12 cellular contexts compared by ENCODE assay signal in the genomic region with DNA sequence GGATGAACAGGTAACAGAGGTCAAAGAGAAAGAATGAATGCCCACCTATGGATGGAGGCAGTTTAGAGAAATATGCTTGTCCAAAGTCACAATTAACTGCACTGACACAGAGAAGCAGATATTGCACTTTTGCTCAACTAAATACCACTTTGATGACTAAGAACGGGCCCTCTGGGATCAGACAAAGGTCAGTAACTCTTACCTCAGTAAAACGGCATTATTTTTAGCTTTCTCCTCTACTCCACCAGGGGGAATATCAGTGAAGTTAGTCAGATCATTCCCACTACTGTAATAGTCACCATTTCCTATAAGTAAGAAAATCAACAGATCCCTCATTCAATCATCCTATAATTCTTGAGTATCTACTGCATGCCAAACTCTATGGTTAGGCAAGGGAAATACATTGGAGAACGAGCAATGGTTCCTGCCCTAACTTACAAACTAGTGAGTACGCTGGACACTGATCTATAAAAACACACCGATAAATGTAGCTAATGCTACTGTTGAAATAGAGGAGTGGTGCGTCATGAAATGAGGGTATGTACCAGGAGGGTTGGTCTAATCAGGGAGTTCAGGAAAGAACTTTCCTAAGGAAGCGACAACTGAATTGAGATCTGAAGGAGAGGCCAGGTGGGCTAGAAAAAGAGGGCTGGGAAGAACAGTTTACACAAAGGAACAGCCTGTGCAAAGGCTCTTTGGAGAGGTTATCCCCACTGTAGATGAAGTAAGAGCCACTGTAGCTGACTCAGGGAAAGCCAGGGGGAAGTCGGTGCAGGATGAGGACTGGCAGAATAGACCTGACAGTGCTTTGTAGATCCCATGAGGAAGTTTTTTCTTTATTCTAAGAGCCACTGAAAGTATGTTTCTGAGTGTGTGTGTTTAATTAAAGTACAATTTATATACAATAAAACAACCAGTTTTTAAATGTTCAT. TPM values are rescaled to one million over a fixed set of nuclear protein-coding genes. Genes with fewer than 3 reads are reported as not detected.
DNase-seq lines count a peak whose midpoint lies in the region; ATAC-seq and TF ChIP-seq lines count a peak whose summit lies in the region.
"Had no signal": no experiment of that assay in that cellular context is flagged by ENCODE, and none has a peak within 500 bp of the region (broad histone marks: within the 10 kb centered on the region; RNA-seq: fewer than 3 reads in every experiment).

No MANE protein-coding gene starts in this region.

- BruUV-seq in MCF 10A (replicated peaks; lab: Mats Ljungman, UMichigan), result no TSS peak

- H3K4me3 Mint-ChIP-seq in MCF 10A (ENCODE audit: unreplicated experiment) (no peak overlapping the region), type B pancreatic cell (no peak overlapping the region)
- H3K4me3 Mint-ChIP-seq: naive thymus-derived CD8-positive, alpha-beta T cell had no signal

- POLR2A ChIA-PET in MCF 10A (lab: Yijun Ruan, JAX), result interaction anchor here (0.9 to 3.0 kb wide), 2 partner anchors 9 to 70 kb away, joined by 4 to 15 read pairs; partner anchors contain the start of gene ECI2

- H3K36me3 Mint-ChIP-seq in MCF 10A (ENCODE audit: insufficient read depth, unreplicated experiment) (peaks cover 54% of the 10 kb centered on the region), type B pancreatic cell (peaks cover 43% of the 10 kb centered on the region)

- peak; percentile 80 for DNase-seq in MCF 10A (ENCODE audit: unreplicated experiment)
- DNase-seq in breast epithelium (ENCODE audit: low spot score in 2 of 2), result no peak
- no peak for DNase-seq in ascending aorta (ENCODE audit: low spot score in 2 of 2)
- DNase-seq in islet precursor cell, result peak; percentile 58
- no peak for DNase-seq in type B pancreatic cell (ENCODE audit: extremely low spot score, unreplicated experiment)
- DNase-seq: naive thymus-derived CD8-positive, alpha-beta T cell; T-helper 1 cell had no signal

- TF ChIP-seq CTCF in MCF 10A (IDR thresholded peaks at IDR 0.05; ENCODE audit: unreplicated experiment) (peak; percentile 28), breast epithelium (IDR thresholded peaks at IDR 0.05) (no peak), ascending aorta (IDR thresholded peaks at IDR 0.05) (peak in 2 of 3 experiments; percentile 8 to 10), type B pancreatic cell (conservative IDR thresholded peaks at IDR 0.05) (peak; percentile 24)

- no peaks in the 10 kb centered on the region for H3K9me3 ChIP-seq in breast epithelium
- H3K9me3 ChIP-seq in ascending aorta, result no peaks in the 10 kb centered on the region

- H3K27me3 Mint-ChIP-seq in MCF 10A (ENCODE audit: insufficient read depth, unreplicated experiment) (no peaks in the 10 kb centered on the region), type B pancreatic cell (no peaks in the 10 kb centered on the region)
- H3K27me3 Mint-ChIP-seq: brain; naive thymus-derived CD8-positive, alpha-beta T cell had no signal

- no peaks in the 10 kb centered on the region for H3K27me3 ChIP-seq in breast epithelium
- no peaks in the 10 kb centered on the region for H3K27me3 ChIP-seq in ascending aorta

- no peaks in the 10 kb centered on the region for H3K4me1 ChIP-seq in breast epithelium
- no peaks in the 10 kb centered on the region for H3K4me1 ChIP-seq in ascending aorta

- CTCF ChIA-PET in MCF 10A (lab: Yijun Ruan, JAX), result interaction anchor here (0.6 to 2.3 kb wide), 6 partner anchors 8 to 1853 kb away, joined by 3 to 11 read pairs (median 3); no protein-coding TSS in a partner anchor

- no peak for TF ChIP-seq POLR2A in breast epithelium (IDR thresholded peaks at IDR 0.05)

- H3K27ac Mint-ChIP-seq in MCF 10A (ENCODE audit: low read depth, unreplicated experiment), result no peak overlapping the region
- no peak overlapping the region for H3K27ac Mint-ChIP-seq in type B pancreatic cell

- no peak overlapping the region for H3K4me3 ChIP-seq in breast epithelium
- H3K4me3 ChIP-seq in ascending aorta, result no peak overlapping the region

- no peaks in the 10 kb centered on the region for H3K36me3 ChIP-seq in breast epithelium
- peaks cover 59 to 90% of the 10 kb centered on the region in 2 donors for H3K36me3 ChIP-seq in ascending aorta

- H3K9me3 Mint-ChIP-seq in MCF 10A (ENCODE audit: unreplicated experiment), result peaks cover 4% of the 10 kb centered on the region
- H3K9me3 Mint-ChIP-seq in type B pancreatic cell, result no peaks in the 10 kb centered on the region
- H3K9me3 Mint-ChIP-seq: brain had no signal

- intact Hi-C loops in MCF 10A (cut with micrococcal nuclease), result loop anchor here (1.0 to 2.0 kb wide), 2 partner anchors 30 to 67 kb away; no protein-coding TSS in a partner anchor
- intact Hi-C loops in breast epithelium (cut with DNase I; ENCODE audit: low total_unique reads), result loop anchor here (10.0 kb wide), 1 partner anchor 861 kb away; no protein-coding TSS in a partner anchor
- intact Hi-C loops in ascending aorta (cut with DNase I), result loop anchor here (2.0 kb wide), 1 partner anchor 31 kb away; no protein-coding TSS in a partner anchor

- H3K4me1 Mint-ChIP-seq in MCF 10A (ENCODE audit: insufficient read depth, unreplicated experiment) (peaks cover 11% of the 10 kb centered on the region), type B pancreatic cell (ENCODE audit: unreplicated experiment) (no peaks in the 10 kb centered on the region)
- H3K4me1 Mint-ChIP-seq: brain; naive thymus-derived CD8-positive, alpha-beta T cell had no signal

- no peak for ATAC-seq in HG03520 (IDR thresholded peaks at IDR 0.05; ENCODE audit: unreplicated experiment)
- no peak for ATAC-seq in GM19467 (IDR thresholded peaks at IDR 0.05; ENCODE audit: unreplicated experiment)
- ATAC-seq in GM21619 (IDR thresholded peaks at IDR 0.05; ENCODE audit: unreplicated experiment), result no peak
- ATAC-seq: naive thymus-derived CD8-positive, alpha-beta T cell had no signal

- no peak overlapping the region for H3K27ac ChIP-seq in breast epithelium
- H3K27ac ChIP-seq in ascending aorta, result peak overlapping the region in 1 of 2 donors; percentile 29
- H3K27ac ChIP-seq: KMS-11 had no signal

RNA-seq across cellular contexts. Expression of gene ECI2, which starts 9.2 kb away (rescaled TPM):
- 35.8 and 38.4 TPM in 2 replicates for total RNA-seq in MCF 10A (2022)
- total RNA-seq in breast epithelium, result 10 to 100 TPM; 60.6 to 66.9 (median 62.3) TPM
- 84.7 TPM for total RNA-seq in ascending aorta
- 46.2 and 62.9 TPM in 2 replicates for total RNA-seq in type B pancreatic cell (ENCODE audit: low replicate concordance)

RNA-seq across cellular contexts. Expression of gene FAM217A, which starts 47.3 kb away (rescaled TPM):
- total RNA-seq in MCF 10A (2022), result not detected in 2 replicates
- not detected for total RNA-seq in breast epithelium
- total RNA-seq in ascending aorta, result not detected
- total RNA-seq in type B pancreatic cell (ENCODE audit: low replicate concordance), result not detected in 2 replicates
- total RNA-seq: naive thymus-derived CD8-positive, alpha-beta T cell had no signal

Comparison
In these comparisons a context has a peak if more than half of its experiments do, and no peak if none do; other contexts are left out.
1. DNase-seq: peak in MCF 10A (single experiment) and islet precursor cell (single experiment); none in breast epithelium (0 of 2), ascending aorta (0 of 2) and type B pancreatic cell (single experiment).
2. CTCF ChIP-seq: peak in MCF 10A (single experiment), ascending aorta (2 of 3) and type B pancreatic cell (single experiment); none in breast epithelium (0 of 3).